Comparison of ENCODE assay signal across 21 cellular contexts in the genomic region with DNA sequence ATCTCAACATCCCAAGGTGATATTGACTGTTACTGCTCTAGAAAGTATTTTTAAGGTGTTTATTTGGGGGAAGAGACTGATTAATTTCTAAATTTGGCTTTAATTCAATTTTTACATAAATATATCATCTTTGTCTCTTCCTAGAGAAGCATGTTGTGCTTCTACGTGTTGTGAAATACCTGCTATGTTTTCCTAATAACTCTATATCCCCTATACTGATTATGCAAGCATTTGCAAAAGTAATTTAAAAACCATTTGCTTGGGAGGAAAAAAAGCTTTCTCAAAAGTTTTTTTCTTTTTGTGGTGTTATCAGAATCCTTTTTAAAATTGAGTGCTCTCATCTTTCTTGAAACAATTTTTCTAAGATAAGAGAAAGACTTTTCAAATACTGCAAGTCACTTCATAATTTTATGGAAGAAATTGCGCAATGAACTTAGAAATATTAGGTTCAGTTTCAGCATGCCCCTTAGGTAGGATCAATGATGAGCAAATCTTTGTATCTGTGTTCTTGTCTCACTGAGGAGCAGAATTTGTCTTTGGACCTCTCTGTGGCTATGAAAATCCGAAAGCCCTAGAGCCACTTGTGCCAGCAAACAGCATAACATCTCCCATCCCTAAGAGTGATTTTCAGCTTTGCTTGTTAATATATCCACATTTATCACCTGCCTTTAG. TPM values are rescaled to one million over a fixed set of nuclear protein-coding genes. Genes with fewer than 3 reads are reported as not detected.
"Had no signal": no experiment of that assay in that cellular context is flagged by ENCODE, and none has a peak within 500 bp of the region (broad histone marks: within the 10 kb centered on the region; RNA-seq: fewer than 3 reads in every experiment).

No MANE protein-coding gene starts in this region.

- H3K4me3 Mint-ChIP-seq: activated T-helper 1 cell treated with anti-CD3 and anti-CD28 coated beads, Interleukin-12 subunit alpha, Interleukin-12 subunit beta, Interleukin-2, Interleukin-4 antibody, amounts not matched to agents 30 ng/mL and 10 ng/mL and 1 ng/mL, durations not matched to agents 14 hours and 24 hours and 36 hours; neural crest cell; T-helper 17 cell; type B pancreatic cell had no signal

- H3K9me3 ChIP-seq: gastroesophageal sphincter, heart left ventricle, left lung, prostate gland, testis had no signal

- H3K9me3 Mint-ChIP-seq: activated T-helper 1 cell treated with anti-CD3 and anti-CD28 coated beads, Interleukin-12 subunit alpha, Interleukin-12 subunit beta, Interleukin-2, Interleukin-4 antibody, amounts not matched to agents 30 ng/mL and 10 ng/mL and 1 ng/mL, durations not matched to agents 14 hours and 24 hours and 36 hours; type B pancreatic cell had no signal

- ATAC-seq: activated naive CD4-positive, alpha-beta T cell treated with anti-CD3 and anti-CD28 coated beads, Interleukin-2, amount 50 U/mL, for 72 hours; gastroesophageal sphincter; heart left ventricle; left lung; right cardiac atrium; T-helper 17 cell had no signal

- H3K27ac Mint-ChIP-seq: activated naive CD4-positive, alpha-beta T cell treated with anti-CD3 and anti-CD28 coated beads, Interleukin-2, amount 50 U/mL, for 72 hours; activated T-helper 1 cell treated with anti-CD3 and anti-CD28 coated beads, Interleukin-12 subunit alpha, Interleukin-12 subunit beta, Interleukin-2, Interleukin-4 antibody, amounts not matched to agents 30 ng/mL and 10 ng/mL and 1 ng/mL, durations not matched to agents 14 hours and 24 hours and 36 hours; T-helper 17 cell; type B pancreatic cell had no signal

- H3K4me1 Mint-ChIP-seq: T-helper 17 cell had no signal

- H3K4me3 ChIP-seq: coronary artery, gastroesophageal sphincter, heart left ventricle, left lung, prostate gland, testis had no signal

- H3K36me3 ChIP-seq: gastroesophageal sphincter, heart left ventricle, left lung, prostate gland, WERI-Rb-1 had no signal

- H3K27me3 ChIP-seq: gastroesophageal sphincter, heart left ventricle, left lung, testis had no signal

- H3K36me3 Mint-ChIP-seq: activated naive CD4-positive, alpha-beta T cell treated with anti-CD3 and anti-CD28 coated beads, Interleukin-2, amount 50 U/mL, for 72 hours; type B pancreatic cell had no signal

- H3K4me1 ChIP-seq: gastroesophageal sphincter, left lung, prostate gland had no signal

- DNase-seq: activated CD4-positive, alpha-beta T cell treated with anti-CD3 and anti-CD28 coated beads for 1 hour; activated gamma-delta T cell treated with Interleukin-2 at 50 U/mL for 16 hours; amniotic stem cell; caudate nucleus; heart left ventricle; left lung; right cardiac atrium; stimulated activated CD4-positive, alpha-beta T cell treated with anti-CD3 and anti-CD28 coated beads, Interleukin-4, amount 100 ng/mL, for 1 hour; T-helper 17 cell; testis; WERI-Rb-1 had no signal

- H3K27me3 Mint-ChIP-seq: type B pancreatic cell had no signal

- H3K27ac ChIP-seq: coronary artery, gastroesophageal sphincter, heart left ventricle, left lung, prostate gland, testis, WERI-Rb-1 had no signal

RNA-seq across cellular contexts. Expression of a gene that starts 7.4 kb away (rescaled TPM):
- total RNA-seq: activated naive CD4-positive, alpha-beta T cell treated with anti-CD3 and anti-CD28 coated beads, Interleukin-2, amount 50 U/mL, for 72 hours; activated T-helper 1 cell treated with anti-CD3 and anti-CD28 coated beads, Interleukin-12 subunit alpha, Interleukin-12 subunit beta, Interleukin-2, Interleukin-4 antibody, amounts not matched to agents 30 ng/mL and 10 ng/mL and 1 ng/mL, durations not matched to agents 14 hours and 24 hours and 36 hours; heart left ventricle; kidney epithelial cell; mononuclear cell; neural crest cell; T-helper 17 cell had no signal
- polyA plus RNA-seq: esophagus, heart left ventricle had no signal
